1 cellular context compared by ENCODE assay signal in the genomic region with DNA sequence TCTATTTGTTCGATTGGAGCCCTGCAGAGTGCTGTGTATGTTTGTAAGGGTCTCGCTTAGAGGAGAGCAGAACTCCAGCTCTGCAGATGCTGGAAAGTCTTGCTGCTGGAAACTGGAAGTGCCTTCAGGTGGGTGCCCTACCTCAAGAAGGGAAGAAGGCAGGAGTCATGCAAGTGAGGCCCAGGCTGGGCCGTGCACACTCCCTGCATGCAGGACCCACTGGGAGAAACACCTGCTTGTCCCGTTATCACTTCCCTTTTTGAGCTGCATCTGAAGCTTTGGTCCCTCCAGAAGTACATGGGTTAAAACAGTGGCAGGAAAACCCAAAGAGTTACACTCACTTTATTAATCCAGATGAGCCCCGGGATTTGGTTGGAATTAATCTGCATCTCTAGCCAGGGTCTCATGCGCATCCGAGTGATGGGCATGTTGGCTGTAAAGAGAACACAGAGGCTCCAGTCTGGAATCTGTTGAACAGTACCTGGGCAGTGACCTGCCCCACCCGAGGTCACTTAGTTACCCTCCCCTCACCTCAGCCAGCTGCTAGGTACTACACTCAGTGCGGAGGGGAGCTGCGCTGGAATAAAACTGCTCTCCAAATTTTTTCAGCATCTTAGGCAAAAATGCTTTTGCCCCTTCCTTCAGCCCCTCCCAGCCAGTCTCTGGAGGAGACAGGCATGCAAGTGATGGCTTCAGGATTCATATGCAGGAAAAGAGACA.
TF ChIP-seq lines count a peak whose summit lies in the region.

No MANE protein-coding gene starts in this region.

TF ChIP-seq in GM23338, 12 proteins besides CTCF, POLR2A, EP300 and RAD21 (continued from another document):
- no peak for TF ChIP-seq CREB1 (CRISPR knock-in tag; IDR thresholded peaks at IDR 0.05; ENCODE audit: low read depth)
- TF ChIP-seq EZH2phosphoT487 (IDR thresholded peaks at IDR 0.05; ENCODE audit: unreplicated experiment): no peak
- no peak for TF ChIP-seq ZNF114 (CRISPR knock-in tag; IDR thresholded peaks at IDR 0.05)
TF ChIP-seq in GM23338: peak in this region for 0.
